23 cellular contexts compared by ENCODE assay signal in the genomic region with DNA sequence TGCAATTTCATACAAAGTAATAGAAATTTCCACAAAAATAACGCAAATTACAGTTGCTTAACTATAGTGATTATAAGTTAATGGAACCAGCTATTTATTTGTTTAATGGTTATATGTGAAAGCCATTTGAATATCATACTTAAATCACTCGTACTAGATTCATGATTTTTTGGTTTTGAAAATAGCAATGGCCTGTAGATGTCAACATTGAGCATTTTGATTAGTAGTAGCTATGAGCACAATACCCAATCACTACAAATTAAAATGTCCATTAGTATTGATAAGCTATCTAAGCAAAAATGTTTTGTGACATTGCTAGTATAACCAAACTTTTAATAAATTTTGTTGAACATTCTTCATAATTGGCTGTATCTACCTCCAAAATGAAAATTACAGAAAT. TPM values are rescaled to one million over a fixed set of nuclear protein-coding genes. Genes with fewer than 3 reads are reported as not detected.
DNase-seq lines count a peak whose midpoint lies in the region; ATAC-seq and TF ChIP-seq lines count a peak whose summit lies in the region.
"Had no signal": no experiment of that assay in that cellular context is flagged by ENCODE, and none has a peak within 500 bp of the region (broad histone marks: within the 10 kb centered on the region; RNA-seq: fewer than 3 reads in every experiment).

No MANE protein-coding gene starts in this region.

- H3K36me3 Mint-ChIP-seq in neural crest cell (ENCODE audit: low read depth) (no peaks in the 10 kb centered on the region), Calu3 (ENCODE audit: insufficient read depth, unreplicated experiment) (no peaks in the 10 kb centered on the region)
- H3K36me3 Mint-ChIP-seq: CD4-positive, alpha-beta memory T cell; naive thymus-derived CD8-positive, alpha-beta T cell had no signal

- in situ Hi-C loops in SK-MEL-5 (cut with HindIII; ENCODE audit: low pct_unique_long_range_greater_than_20kb, low sequenced_read_pairs): no loop called here

- DNase-seq in AG10803 (ENCODE audit: low read depth): no peak
- peak; percentile 9 for DNase-seq in SK-MEL-5 (ENCODE audit: low read depth, low spot score)
- no peak for DNase-seq in neural crest cell (ENCODE audit: low read depth, low spot score)
- DNase-seq in SHP77 (lab: John Stamatoyannopoulos, UW): no peak
- DNase-seq in Calu3: no peak
- no peak for DNase-seq in central memory CD4-positive, alpha-beta T cell
- DNase-seq: activated CD4-positive, alpha-beta T cell treated with anti-CD3 and anti-CD28 coated beads, Interleukin-2, amount 50 U/mL, for 1 hour; activated effector memory CD4-positive, alpha-beta T cell treated with anti-CD3 and anti-CD28 coated beads, Interleukin-2, amount 50 U/mL, for 16 hours; body of pancreas; CD4-positive, alpha-beta memory T cell; effector memory CD8-positive, alpha-beta T cell; KBM-7; naive thymus-derived CD8-positive, alpha-beta T cell; NCI-H1048; NCI-H187 treated with DMSO at 0.1 percent for 48 hours; NCI-H2227 treated with DMSO at 0.1 percent for 48 hours; NCI-H748 treated with DMSO at 0.1 percent for 48 hours; PC-9; T-helper 2 cell had no signal

- no peaks in the 10 kb centered on the region for H3K9me3 Mint-ChIP-seq in neural crest cell
- H3K9me3 Mint-ChIP-seq in Calu3 (ENCODE audit: low read depth, unreplicated experiment): no peaks in the 10 kb centered on the region
- H3K9me3 Mint-ChIP-seq: naive thymus-derived CD8-positive, alpha-beta T cell had no signal

- CTCF ChIA-PET in Calu3 (lab: Charles Lee): no interaction called here

- H3K27me3 Mint-ChIP-seq in neural crest cell (ENCODE audit: low read depth) (peaks cover 38% of the 10 kb centered on the region), Calu3 (ENCODE audit: unreplicated experiment) (no peaks in the 10 kb centered on the region)
- H3K27me3 Mint-ChIP-seq: effector memory CD8-positive, alpha-beta T cell had no signal

- H3K4me3 Mint-ChIP-seq in neural crest cell (no peak overlapping the region), Calu3 (ENCODE audit: low read depth, unreplicated experiment) (no peak overlapping the region)
- H3K4me3 Mint-ChIP-seq: CD4-positive, alpha-beta memory T cell; effector memory CD8-positive, alpha-beta T cell; naive thymus-derived CD8-positive, alpha-beta T cell had no signal

- H3K4me3 ChIP-seq in AG10803 (ENCODE audit: low read length): no peak overlapping the region
- H3K4me3 ChIP-seq: body of pancreas, PC-9, SJSA1 had no signal

- TF ChIP-seq CTCF in AG10803 (conservative IDR thresholded peaks at IDR 0.05; ENCODE audit: low read length) (peak; percentile 21; the same call in 1 of the 2 replicates), LNCAP (IDR thresholded peaks at IDR 0.05) (peak; percentile 30; the same call in 1 of the 2 replicates), neural crest cell (conservative IDR thresholded peaks at IDR 0.05) (peak; percentile 15), Calu3 (IDR thresholded peaks at IDR 0.05; ENCODE audit: unreplicated experiment) (no peak)

- intact Hi-C loops in Calu3 (cut with micrococcal nuclease; ENCODE audit: unreplicated experiment): loop anchor here (10.0 kb wide), 1 partner anchor 252 kb away; no protein-coding TSS in a partner anchor

- H3K27ac Mint-ChIP-seq in neural crest cell (ENCODE audit: unreplicated experiment) (no peak overlapping the region), Calu3 (ENCODE audit: unreplicated experiment) (no peak overlapping the region)
- H3K27ac Mint-ChIP-seq: CD4-positive, alpha-beta memory T cell; effector memory CD8-positive, alpha-beta T cell; naive thymus-derived CD8-positive, alpha-beta T cell had no signal

- ATAC-seq in HG03045 (IDR thresholded peaks at IDR 0.05; ENCODE audit: unreplicated experiment): no peak
- ATAC-seq: body of pancreas; effector memory CD8-positive, alpha-beta T cell; naive thymus-derived CD8-positive, alpha-beta T cell had no signal

- no peaks in the 10 kb centered on the region for H3K4me1 Mint-ChIP-seq in neural crest cell
- H3K4me1 Mint-ChIP-seq in Calu3 (ENCODE audit: low read depth, unreplicated experiment): no peaks in the 10 kb centered on the region
- H3K4me1 Mint-ChIP-seq: CD4-positive, alpha-beta memory T cell; naive thymus-derived CD8-positive, alpha-beta T cell had no signal

- BruUV-seq in Calu3 (replicated peaks; lab: Mats Ljungman, UMichigan): no TSS peak

RNA-seq across cellular contexts. Expression of gene COL24A1, which starts 10.0 kb away (rescaled TPM):
- total RNA-seq in SK-MEL-5 (2014; rRNA removed; shearing (Covaris generic)): not detected in 2 replicates
- polyA plus RNA-seq in SK-MEL-5 (2015; cell fraction: cytosol; rRNA removed): not detected in 2 replicates
- polyA plus RNA-seq in SK-MEL-5 (2015; cell fraction: nucleus; rRNA removed): not detected in 2 replicates
- total RNA-seq in neural crest cell (0.20 and 0.35 TPM in 2 replicates), Calu3 (2022) (not detected in 2 replicates)
- total RNA-seq: HT1080; naive thymus-derived CD8-positive, alpha-beta T cell had no signal
- polyA plus RNA-seq: CD4-positive, alpha-beta memory T cell; naive thymus-derived CD8-positive, alpha-beta T cell had no signal
